Comparison of ENCODE assay signal across 1 cellular context in genomic region chr4:101126044-101126443, GRCh38.
TF ChIP-seq lines count a peak whose summit lies in the region.

No MANE protein-coding gene starts in this region.

TF ChIP-seq in SK-N-SH, 30 proteins besides CTCF, POLR2A, EP300 and RAD21 (continued from another document):
- TF ChIP-seq ZBTB33 (IDR thresholded peaks at IDR 0.05; ENCODE audit: borderline replicate concordance, low read depth) (no peak), RCOR1 (IDR thresholded peaks at IDR 0.05; ENCODE audit: low read length) (no peak)
